ENCODE assay signal across 15 cellular contexts in genomic region chr1:10703702-10704101, GRCh38.
"Had no signal": no experiment of that assay in that cellular context is flagged by ENCODE, and none has a peak within 500 bp of the region (broad histone marks: within the 10 kb centered on the region; RNA-seq: fewer than 3 reads in every experiment).

No MANE protein-coding gene starts in this region.

- H3K4me3 ChIP-seq: left lung, right atrium auricular region, suprapubic skin had no signal

- FAIRE-seq: TTC549 had no signal

- H3K36me3 ChIP-seq: esophagus muscularis mucosa, left lung, right atrium auricular region had no signal

- ATAC-seq: activated naive CD4-positive, alpha-beta T cell treated with anti-CD3 and anti-CD28 coated beads, Interleukin-2, amount 50 U/mL, for 72 hours; left lung; stimulated activated memory B cell treated with anti-CD40 and anti-IgM and Interleukin-4, amounts not matched to agents 10 μg/mL and 1 μg/mL and 100 μg/mL, for 72 hours had no signal

- H3K9ac ChIP-seq: parathyroid adenoma had no signal

- H3K4me3 Mint-ChIP-seq: stimulated activated memory B cell treated with anti-CD40 and anti-IgM and Interleukin-4, amounts not matched to agents 10 μg/mL and 1 μg/mL and 100 μg/mL, for 72 hours had no signal

- H3K27me3 ChIP-seq: right atrium auricular region had no signal

- H3K9me3 Mint-ChIP-seq: activated naive CD4-positive, alpha-beta T cell treated with anti-CD3 and anti-CD28 coated beads, Interleukin-2, amount 50 U/mL, for 72 hours; activated T-helper 2 cell treated with anti-CD3 and anti-CD28 coated beads, Interferon-gamma antibody, Interleukin-2, Interleukin-4, amounts not matched to agents 10 μg/mL and 5 μg/mL and 100 μg/mL, durations not matched to agents 14 hours and 24 hours and 36 hours; stimulated activated memory B cell treated with anti-CD40 and anti-IgM and Interleukin-4, amounts not matched to agents 10 μg/mL and 1 μg/mL and 100 μg/mL, for 72 hours had no signal

- H3K79me2 ChIP-seq: parathyroid adenoma had no signal

- H3K4me1 ChIP-seq: parathyroid adenoma had no signal

- H2AFZ ChIP-seq: parathyroid adenoma had no signal

- H3K4me1 Mint-ChIP-seq: stimulated activated memory B cell treated with anti-CD40 and anti-IgM and Interleukin-4, amounts not matched to agents 10 μg/mL and 1 μg/mL and 100 μg/mL, for 72 hours had no signal

- H3K27ac Mint-ChIP-seq: activated T-helper 2 cell treated with anti-CD3 and anti-CD28 coated beads, Interferon-gamma antibody, Interleukin-2, Interleukin-4, amounts not matched to agents 10 μg/mL and 5 μg/mL and 100 μg/mL, durations not matched to agents 14 hours and 24 hours and 36 hours; stimulated activated memory B cell treated with anti-CD40 and anti-IgM and Interleukin-4, amounts not matched to agents 10 μg/mL and 1 μg/mL and 100 μg/mL, for 72 hours had no signal

- H3K9me3 ChIP-seq: esophagus muscularis mucosa, left lung, right atrium auricular region, suprapubic skin had no signal

- DNase-seq: amygdala, cerebellar nuclear complex, dermis blood vessel endothelial cell, head of caudate nucleus, left lung, T-helper 2 cell had no signal

- H3K36me3 Mint-ChIP-seq: activated naive CD4-positive, alpha-beta T cell treated with anti-CD3 and anti-CD28 coated beads, Interleukin-2, amount 50 U/mL, for 72 hours; brain; stimulated activated memory B cell treated with anti-CD40 and anti-IgM and Interleukin-4, amounts not matched to agents 10 μg/mL and 1 μg/mL and 100 μg/mL, for 72 hours had no signal

- H3K27ac ChIP-seq: left lung, parathyroid adenoma, right atrium auricular region, suprapubic skin had no signal
